ENCODE assay signal across 17 cellular contexts in genomic region chrX:111492085-111492484, GRCh38. TPM values are rescaled to one million over a fixed set of nuclear protein-coding genes. Genes with fewer than 3 reads are reported as not detected.
DNase-seq lines count a peak whose midpoint lies in the region; ATAC-seq lines count a peak whose summit lies in the region.
"Had no signal": no experiment of that assay in that cellular context is flagged by ENCODE, and none has a peak within 500 bp of the region (broad histone marks: within the 10 kb centered on the region; RNA-seq: fewer than 3 reads in every experiment).

No MANE protein-coding gene starts in this region.

- no peaks in the 10 kb centered on the region for H3K9me3 Mint-ChIP-seq in activated naive CD4-positive, alpha-beta T cell treated with anti-CD3 and anti-CD28 coated beads for 36 hours
- H3K9me3 Mint-ChIP-seq in activated T-cell treated with anti-CD3 and anti-CD28 coated beads, Interleukin-2, amount 50 U/mL, for 4 hours: no peaks in the 10 kb centered on the region
- H3K9me3 Mint-ChIP-seq: CD8-positive, alpha-beta T cell; GM23338; T-helper 2 cell treated with Interferon-gamma antibody and Interleukin-4, amounts not matched to agents 5 μg/mL and 100 μg/mL, for 36 hours had no signal

- DNase-seq in DMS 273 (lab: John Stamatoyannopoulos, UW; ENCODE audit: unreplicated experiment) (peak; percentile 18), DMS 273 treated with DMSO at 0.1 percent for 48 hours (lab: John Stamatoyannopoulos, UW) (no peak), NCI-H1417 (lab: John Stamatoyannopoulos, UW) (peak in 2 of 3 experiments; percentile 55 to 92), NCI-H748 (lab: John Stamatoyannopoulos, UW; ENCODE audit: unreplicated experiment) (peak; percentile 80), left kidney (ENCODE audit: low read depth, low spot score) (peak; percentile 1)
- DNase-seq in activated naive CD4-positive, alpha-beta T cell treated with anti-CD3 and anti-CD28 coated beads for 36 hours: no peak
- DNase-seq in activated T-cell treated with anti-CD3 and anti-CD28 coated beads, Interleukin-2, amount 50 U/mL, for 4 hours: no peak
- DNase-seq: CD8-positive, alpha-beta T cell; DMS79 treated with DMSO at 0.1 percent for 48 hours; KBM-7; NCI-H1930; NCI-H226; NCI-H526 treated with DMSO at 0.1 percent for 48 hours; PC-3 had no signal

- ATAC-seq in HG02885 (IDR thresholded peaks at IDR 0.05; ENCODE audit: poor library complexity, unreplicated experiment): no peak
- ATAC-seq in activated T-cell treated with anti-CD3 and anti-CD28 coated beads, Interleukin-2, amount 50 U/mL, for 4 hours: no peak
- ATAC-seq: CD8-positive, alpha-beta T cell; GM23338; PC-3 had no signal

- H3K36me3 Mint-ChIP-seq in activated naive CD4-positive, alpha-beta T cell treated with anti-CD3 and anti-CD28 coated beads for 36 hours (ENCODE audit: low read depth): no peaks in the 10 kb centered on the region
- no peaks in the 10 kb centered on the region for H3K36me3 Mint-ChIP-seq in activated T-cell treated with anti-CD3 and anti-CD28 coated beads, Interleukin-2, amount 50 U/mL, for 4 hours (ENCODE audit: insufficient read depth)
- H3K36me3 Mint-ChIP-seq: CD8-positive, alpha-beta T cell had no signal

- no peaks in the 10 kb centered on the region for H3K4me1 Mint-ChIP-seq in activated naive CD4-positive, alpha-beta T cell treated with anti-CD3 and anti-CD28 coated beads for 36 hours (ENCODE audit: low read depth)
- no peaks in the 10 kb centered on the region for H3K4me1 Mint-ChIP-seq in activated T-cell treated with anti-CD3 and anti-CD28 coated beads, Interleukin-2, amount 50 U/mL, for 4 hours (ENCODE audit: low read depth)

- no peaks in the 10 kb centered on the region for H3K27me3 Mint-ChIP-seq in activated naive CD4-positive, alpha-beta T cell treated with anti-CD3 and anti-CD28 coated beads for 36 hours (ENCODE audit: low read depth)
- no peaks in the 10 kb centered on the region for H3K27me3 Mint-ChIP-seq in activated T-cell treated with anti-CD3 and anti-CD28 coated beads, Interleukin-2, amount 50 U/mL, for 4 hours (ENCODE audit: low read depth)

- intact Hi-C loops in activated naive CD4-positive, alpha-beta T cell treated with anti-CD3 and anti-CD28 coated beads for 36 hours (cut with micrococcal nuclease): no loop called here

- H3K4me3 Mint-ChIP-seq in activated naive CD4-positive, alpha-beta T cell treated with anti-CD3 and anti-CD28 coated beads for 36 hours: no peak overlapping the region
- H3K4me3 Mint-ChIP-seq in activated T-cell treated with anti-CD3 and anti-CD28 coated beads, Interleukin-2, amount 50 U/mL, for 4 hours: no peak overlapping the region
- H3K4me3 Mint-ChIP-seq: CD8-positive, alpha-beta T cell; GM23338; T-helper 2 cell treated with Interferon-gamma antibody and Interleukin-4, amounts not matched to agents 5 μg/mL and 100 μg/mL, for 36 hours had no signal

- H3K27ac Mint-ChIP-seq in activated naive CD4-positive, alpha-beta T cell treated with anti-CD3 and anti-CD28 coated beads for 36 hours: no peak overlapping the region
- H3K27ac Mint-ChIP-seq: CD8-positive, alpha-beta T cell; GM23338; T-helper 2 cell treated with Interferon-gamma antibody and Interleukin-4, amounts not matched to agents 5 μg/mL and 100 μg/mL, for 36 hours had no signal

- CTCF ChIA-PET in activated naive CD4-positive, alpha-beta T cell treated with anti-CD3 and anti-CD28 coated beads for 36 hours (lab: Charles Lee): no interaction called here

RNA-seq across cellular contexts. Expression of gene SERTM2, which starts 19.4 kb away (rescaled TPM):
- under 1 TPM; 0.05 to 0.25 TPM for total RNA-seq in activated naive CD4-positive, alpha-beta T cell treated with anti-CD3 and anti-CD28 coated beads for 36 hours
- total RNA-seq in activated T-cell treated with anti-CD3 and anti-CD28 coated beads, Interleukin-2, amount 50 U/mL, for 4 hours: not detected
- total RNA-seq: CD8-positive, alpha-beta T cell; PC-3 had no signal

Comparison
In these comparisons a context has a peak if more than half of its experiments do, and no peak if none do; other contexts are left out.
1. DNase-seq: peak in DMS 273 (single experiment), NCI-H1417 (2 of 3), NCI-H748 (single experiment) and left kidney (single experiment); none in DMS 273 treated with DMSO at 0.1 percent for 48 hours (single experiment), activated naive CD4-positive, alpha-beta T cell treated with anti-CD3 and anti-CD28 coated beads for 36 hours (single experiment) and activated T-cell treated with anti-CD3 and anti-CD28 coated beads, Interleukin-2, amount 50 U/mL, for 4 hours (single experiment).